10 cellular contexts compared by ENCODE assay signal in the genomic region with DNA sequence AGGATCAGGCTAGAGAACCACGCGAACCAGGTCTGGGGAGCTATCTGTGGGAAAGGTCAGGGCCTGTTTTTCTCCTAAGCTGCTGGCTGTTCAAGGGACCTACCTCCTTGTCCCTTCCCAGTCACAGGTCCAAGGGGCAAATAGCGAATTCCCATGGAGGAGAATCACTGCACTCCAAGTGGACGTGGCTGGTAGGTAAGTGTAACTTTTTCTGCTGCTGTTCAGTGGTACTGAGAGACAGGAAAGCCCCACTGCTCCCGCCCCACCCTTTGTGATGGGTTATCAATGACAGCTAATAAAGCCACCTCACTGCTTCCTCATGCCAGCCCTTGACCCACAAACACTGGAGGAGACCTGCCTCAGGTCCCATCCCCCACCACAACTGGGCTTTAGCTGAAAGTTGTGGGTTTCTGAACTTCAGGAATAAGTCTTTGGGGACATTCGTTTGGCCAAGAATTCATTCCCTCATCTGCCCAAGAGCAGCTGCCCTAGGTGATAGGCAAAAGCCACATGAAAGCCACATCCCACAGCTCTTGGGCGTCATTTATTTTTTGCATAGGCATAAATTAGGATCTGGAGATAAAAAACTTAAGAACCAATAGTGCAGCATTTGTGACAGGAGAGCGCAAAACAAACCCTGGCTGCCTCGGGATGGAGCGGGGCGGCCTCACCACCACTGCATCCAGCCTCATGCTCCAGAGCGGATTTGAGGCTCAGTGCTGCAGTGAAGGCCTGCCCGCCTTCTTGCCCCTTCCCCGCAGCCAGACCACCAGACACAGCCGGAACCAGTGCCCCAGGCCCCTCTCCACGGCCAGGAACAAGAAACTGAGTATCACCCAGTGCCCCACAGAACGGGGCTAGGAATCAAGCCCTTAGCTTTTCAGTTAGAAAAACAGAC. TPM values are rescaled to one million over a fixed set of nuclear protein-coding genes. Genes with fewer than 3 reads are reported as not detected.
DNase-seq lines count a peak whose midpoint lies in the region; ATAC-seq and TF ChIP-seq lines count a peak whose summit lies in the region.
"Had no signal": no experiment of that assay in that cellular context is flagged by ENCODE, and none has a peak within 500 bp of the region (broad histone marks: within the 10 kb centered on the region; RNA-seq: fewer than 3 reads in every experiment).

No MANE protein-coding gene starts in this region.

- H3K27ac ChIP-seq in caudate nucleus (ENCODE audit: low read depth, low read length), result peak overlapping the region; percentile 99
- H3K27ac ChIP-seq: vagina had no signal

- peak; percentile 21 for DNase-seq in activated naive CD4-positive, alpha-beta T cell treated with anti-CD3 and anti-CD28 coated beads, Interleukin-2, amount 10 ng/mL, durations not matched to agents 7 days and 5 days
- DNase-seq in activated naive CD4-positive, alpha-beta T cell treated with Interleukin-2 at 50 U/mL for 16 hours, result no peak
- DNase-seq in caudate nucleus (lab: John Stamatoyannopoulos, UW) (no peak), myocyte (ENCODE audit: low read depth) (peak; percentile 82), type B pancreatic cell (ENCODE audit: extremely low spot score, unreplicated experiment) (no peak), NCI-H526 (lab: John Stamatoyannopoulos, UW) (no peak)
- DNase-seq in stimulated activated CD4-positive, alpha-beta T cell treated with anti-CD3 and anti-CD28 coated beads, Interleukin-4, amount 100 ng/mL, for 1 hour, result no peak
- DNase-seq: stimulated activated CD4-positive, alpha-beta T cell treated with anti-CD3 and anti-CD28 coated beads, Interleukin-15, amount 100 ng/mL, for 24 hours had no signal

- H3K4me1 Mint-ChIP-seq in activated naive CD4-positive, alpha-beta T cell treated with anti-CD3 and anti-CD28 coated beads, Interleukin-2, amount 10 ng/mL, durations not matched to agents 7 days and 5 days, result peaks cover 45% of the 10 kb centered on the region
- peaks cover 3% of the 10 kb centered on the region for H3K4me1 Mint-ChIP-seq in type B pancreatic cell (ENCODE audit: unreplicated experiment)

- H3K27ac Mint-ChIP-seq in activated naive CD4-positive, alpha-beta T cell treated with anti-CD3 and anti-CD28 coated beads, Interleukin-2, amount 10 ng/mL, durations not matched to agents 7 days and 5 days, result peak overlapping the region; percentile 84
- H3K27ac Mint-ChIP-seq in type B pancreatic cell, result peak overlapping the region; percentile 86

- peaks cover 70% of the 10 kb centered on the region for H3K36me3 Mint-ChIP-seq in activated naive CD4-positive, alpha-beta T cell treated with anti-CD3 and anti-CD28 coated beads, Interleukin-2, amount 10 ng/mL, durations not matched to agents 7 days and 5 days
- peaks cover 5% of the 10 kb centered on the region for H3K36me3 Mint-ChIP-seq in type B pancreatic cell

- ATAC-seq in HG02885 (IDR thresholded peaks at IDR 0.05; ENCODE audit: poor library complexity, unreplicated experiment), result no peak

- peaks cover 10% of the 10 kb centered on the region for H3K27me3 Mint-ChIP-seq in activated naive CD4-positive, alpha-beta T cell treated with anti-CD3 and anti-CD28 coated beads, Interleukin-2, amount 10 ng/mL, durations not matched to agents 7 days and 5 days
- no peaks in the 10 kb centered on the region for H3K27me3 Mint-ChIP-seq in type B pancreatic cell

- no peaks in the 10 kb centered on the region for H3K9me3 Mint-ChIP-seq in activated naive CD4-positive, alpha-beta T cell treated with anti-CD3 and anti-CD28 coated beads, Interleukin-2, amount 10 ng/mL, durations not matched to agents 7 days and 5 days
- H3K9me3 Mint-ChIP-seq in type B pancreatic cell, result no peaks in the 10 kb centered on the region

- no peak for TF ChIP-seq CTCF in type B pancreatic cell (conservative IDR thresholded peaks at IDR 0.05)

- peak overlapping the region; percentile 40 for H3K4me3 Mint-ChIP-seq in activated naive CD4-positive, alpha-beta T cell treated with anti-CD3 and anti-CD28 coated beads, Interleukin-2, amount 10 ng/mL, durations not matched to agents 7 days and 5 days
- H3K4me3 Mint-ChIP-seq in type B pancreatic cell, result no peak overlapping the region

- CTCF ChIA-PET in activated naive CD4-positive, alpha-beta T cell treated with anti-CD3 and anti-CD28 coated beads, Interleukin-2, amount 10 ng/mL, durations not matched to agents 7 days and 5 days (lab: Charles Lee), result interaction anchor here (0.7 to 1.7 kb wide), 9 partner anchors 9 to 34 kb away, joined by 3 to 6 read pairs (median 4); no protein-coding TSS in a partner anchor

RNA-seq across cellular contexts. Expression of gene SUN2, which starts 21.3 kb away (rescaled TPM):
- total RNA-seq in myocyte (181 and 248 TPM in 2 replicates), type B pancreatic cell (ENCODE audit: low replicate concordance) (43.5 and 70.5 TPM in 2 replicates)
- 84.4 TPM for polyA plus RNA-seq in myocyte (2012)

RNA-seq across cellular contexts. Expression of gene GTPBP1, which starts 28.7 kb away (rescaled TPM):
- total RNA-seq in myocyte, result 31.4 and 36.9 TPM in 2 replicates
- 36.3 TPM for polyA plus RNA-seq in myocyte (2012)
- 47.1 and 60.1 TPM in 2 replicates for total RNA-seq in type B pancreatic cell (ENCODE audit: low replicate concordance)

RNA-seq across cellular contexts. Expression of gene JOSD1, which starts 33.7 kb away (rescaled TPM):
- total RNA-seq in myocyte (59.2 and 59.4 TPM in 2 replicates), type B pancreatic cell (ENCODE audit: low replicate concordance) (43.4 and 51.8 TPM in 2 replicates)
- polyA plus RNA-seq in myocyte (2012), result 42.6 TPM

RNA-seq across cellular contexts. Expression of gene TOMM22, which starts 52.7 kb away (rescaled TPM):
- 54.7 and 56.4 TPM in 2 replicates for total RNA-seq in myocyte
- polyA plus RNA-seq in myocyte (2012), result 61.4 TPM
- 80.8 and 91.6 TPM in 2 replicates for total RNA-seq in type B pancreatic cell (ENCODE audit: low replicate concordance)

RNA-seq across cellular contexts. Expression of gene DNAL4, which starts 59.5 kb away (rescaled TPM):
- total RNA-seq in myocyte, result 18.9 and 20.1 TPM in 2 replicates
- polyA plus RNA-seq in myocyte (2012), result 23.8 TPM
- total RNA-seq in type B pancreatic cell (ENCODE audit: low replicate concordance), result 23.9 and 31.5 TPM in 2 replicates

Comparison
In these comparisons a context has a peak if more than half of its experiments do, and no peak if none do; other contexts are left out.
1. DNase-seq: peak in activated naive CD4-positive, alpha-beta T cell treated with anti-CD3 and anti-CD28 coated beads, Interleukin-2, amount 10 ng/mL, durations not matched to agents 7 days and 5 days (single experiment) and myocyte (single experiment); none in activated naive CD4-positive, alpha-beta T cell treated with Interleukin-2 at 50 U/mL for 16 hours (single experiment), caudate nucleus (0 of 61), type B pancreatic cell (single experiment), NCI-H526 (0 of 2) and stimulated activated CD4-positive, alpha-beta T cell treated with anti-CD3 and anti-CD28 coated beads, Interleukin-4, amount 100 ng/mL, for 1 hour (single experiment).